23 cellular contexts compared by ENCODE assay signal in genomic region chr18:13406770-13407169, GRCh38.
DNase-seq lines count a peak whose midpoint lies in the region; ATAC-seq, FAIRE-seq and TF ChIP-seq lines count a peak whose summit lies in the region.
"Had no signal": no experiment of that assay in that cellular context is flagged by ENCODE, and none has a peak within 500 bp of the region (broad histone marks: within the 10 kb centered on the region; RNA-seq: fewer than 3 reads in every experiment).

No MANE protein-coding gene starts in this region.

- no peak overlapping the region for H3K27ac Mint-ChIP-seq in activated T-helper 17 cell treated with anti-CD3 and anti-CD28 coated beads, Interleukin-2, amount 50 U/mL, for 72 hours

- H3K27me3 ChIP-seq in K562 (ENCODE audit: control insufficient read depth in 2 of 2, insufficient read depth in 2 of 2, low read length in 2 of 2): peaks cover 14 to 30% of the 10 kb centered on the region in 2 experiments; a peak in 3 of 5 replicates
- H3K27me3 ChIP-seq in right lobe of liver: no peaks in the 10 kb centered on the region
- H3K27me3 ChIP-seq: BE2C had no signal

- TF ChIP-seq POLR2A in K562 (conservative IDR thresholded peaks at IDR 0.05) (no peak), right lobe of liver (IDR thresholded peaks at IDR 0.05) (no peak)

- H3K4me3 ChIP-seq in K562 (no peak overlapping the region), right lobe of liver (no peak overlapping the region)

- ATAC-seq in K562 (no peak), right lobe of liver (peak; percentile 84 to 90 (median 89))
- no peak for ATAC-seq in activated T-helper 17 cell treated with anti-CD3 and anti-CD28 coated beads, Interleukin-2, amount 50 U/mL, for 72 hours (replicated peaks)
- ATAC-seq: PC-3 had no signal

- no TSS peak for BruUV-seq in K562 (replicated peaks; lab: Mats Ljungman, UMichigan)

- no peaks in the 10 kb centered on the region for H3K9me3 Mint-ChIP-seq in activated T-helper 17 cell treated with anti-CD3 and anti-CD28 coated beads, Interleukin-2, amount 50 U/mL, for 72 hours

- no peaks in the 10 kb centered on the region for H4K20me1 ChIP-seq in K562 (replicated peaks; ENCODE audit: control insufficient read depth, insufficient read depth, low read length)

- H3K36me3 Mint-ChIP-seq in activated T-helper 17 cell treated with anti-CD3 and anti-CD28 coated beads, Interleukin-2, amount 50 U/mL, for 72 hours (ENCODE audit: low read depth): peaks cover 50% of the 10 kb centered on the region

- POLR2A ChIA-PET in K562 (lab: Yijun Ruan, JAX): interaction anchor here (0.6 kb wide), 1 partner anchor 34 kb away, joined by 3 read pairs; no protein-coding TSS in a partner anchor

- 18% methylated on average over 11 of the region's 11 CpGs for WGBS in K562 (ENCODE audit: insufficient coverage, low coverage, missing lambda C conversion rate)
- 47% methylated on average over 11 of the region's 11 CpGs for WGBS in right lobe of liver (ENCODE audit: insufficient coverage, low coverage, low lambda C conversion rate, missing lambda C conversion rate)

- intact Hi-C loops in K562 (cut with micrococcal nuclease): no loop called here
- intact Hi-C loops in right lobe of liver (cut with DNase I): no loop called here

- no peak overlapping the region for H3K4me2 ChIP-seq in K562 (ENCODE audit: insufficient read depth, low read length)
- H3K4me2 ChIP-seq: KMS-11 had no signal

- no peak overlapping the region for H2AFZ ChIP-seq in K562 (ENCODE audit: low read depth, low read length)

- H3K4me1 Mint-ChIP-seq in activated T-helper 17 cell treated with anti-CD3 and anti-CD28 coated beads, Interleukin-2, amount 50 U/mL, for 72 hours: peaks cover 14% of the 10 kb centered on the region

- no peaks in the 10 kb centered on the region for H3K9me1 ChIP-seq in K562 (ENCODE audit: control insufficient read depth, insufficient read depth, low read length)

- H3K27ac ChIP-seq in K562 (ENCODE audit: extremely low read depth, low read depth, low read length): no peak overlapping the region
- H3K27ac ChIP-seq in right lobe of liver: peak overlapping the region in 2 of 3 donors; percentile 23 to 40
- H3K27ac ChIP-seq: 22Rv1, KMS-11 had no signal

- in situ Hi-C loops in K562 (cut with MboI): no loop called here

- H3K4me3 Mint-ChIP-seq in activated T-helper 17 cell treated with anti-CD3 and anti-CD28 coated beads, Interleukin-2, amount 50 U/mL, for 72 hours: no peak overlapping the region

- H3K36me3 ChIP-seq in K562 (ENCODE audit: control insufficient read depth, insufficient read depth, low read length) (no peaks in the 10 kb centered on the region), right lobe of liver (no peaks in the 10 kb centered on the region)
- H3K36me3 ChIP-seq: BE2C had no signal

- TF ChIP-seq RAD21 in K562 (CRISPR knock-in tag; conservative IDR thresholded peaks at IDR 0.05 in 1 of 2, IDR thresholded peaks at IDR 0.05 in 1 of 2): no peak

- H3K9ac ChIP-seq in K562 (ENCODE audit: insufficient read depth in 1 of 2, low read depth in 2 of 2, low read length in 2 of 2): no peak overlapping the region
- H3K9ac ChIP-seq: KMS-11 had no signal

- no peaks in the 10 kb centered on the region for H3K79me2 ChIP-seq in K562 (ENCODE audit: control insufficient read depth, insufficient read depth, low read length)

- H3K9me3 ChIP-seq in K562 (replicated peaks; ENCODE audit: control insufficient read depth, insufficient read depth, low read depth, low read length): no peaks in the 10 kb centered on the region
- no peaks in the 10 kb centered on the region for H3K9me3 ChIP-seq in right lobe of liver
- H3K9me3 ChIP-seq: BE2C had no signal

- peak; percentile 30 for DNase-seq in activated CD8-positive, alpha-beta memory T cell treated with anti-CD3 and anti-CD28 coated beads for 24 hours
- no peak for DNase-seq in activated CD8-positive, alpha-beta memory T cell treated with anti-CD3 and anti-CD28 coated beads, Interleukin-2, amount 50 U/mL, for 4 hours
- DNase-seq in K562 (ENCODE audit: extremely low read depth in 1 of 4, low spot score in 3 of 4): no peak
- peak in 1 of 3 donors; percentile 69 for DNase-seq in right lobe of liver
- no peak for DNase-seq in stimulated activated CD4-positive, alpha-beta T cell treated with anti-CD3 and anti-CD28 coated beads, Interleukin-15, amount 100 ng/mL, for 24 hours
- DNase-seq in SHP77 treated with DMSO at 0.1 percent for 48 hours (lab: John Stamatoyannopoulos, UW): no peak
- DNase-seq: ACHN; BE2C; H7; NCI-H1048; NCI-H1417 treated with DMSO at 0.1 percent for 48 hours; NCI-H1694 treated with DMSO at 0.1 percent for 48 hours; NCI-H2081; NCI-H526; NCI-H82; NK-92 treated with Interleukin-12 subunit alpha and Interleukin-12 subunit beta, amount 100 ng/mL, for 24 hours; PC-3; Right ventricle myocardium superior had no signal

- no peak for TF ChIP-seq EP300 in K562 (IDR thresholded peaks at IDR 0.05; ENCODE audit: low read length)

- CTCF ChIA-PET in K562 (lab: Yijun Ruan, JAX; ENCODE audit: low intra/inter-chr PET ratio): no interaction called here

- FAIRE-seq in K562 (lab: Jason Lieb, UNC): no peak
- FAIRE-seq: D721Med, G401.6 had no signal

- no peaks in the 10 kb centered on the region for H3K4me1 ChIP-seq in K562 (replicated peaks in 1 of 2; ENCODE audit: control insufficient read depth in 2 of 2, insufficient read depth in 2 of 2, low read length in 2 of 2)
- H3K4me1 ChIP-seq in right lobe of liver: peaks cover 0 to 21% (median 10%) of the 10 kb centered on the region in 4 donors
- H3K4me1 ChIP-seq: BE2C had no signal

- no peak for TF ChIP-seq CTCF in K562 (IDR thresholded peaks at IDR 0.05 in 2 of 3, conservative IDR thresholded peaks at IDR 0.05 in 1 of 3; ENCODE audit: insufficient read depth in 2 of 3, low read depth in 1 of 3, low read length in 3 of 3)
- no peak for TF ChIP-seq CTCF in right lobe of liver (IDR thresholded peaks at IDR 0.05)

- no peaks in the 10 kb centered on the region for H3K27me3 Mint-ChIP-seq in activated T-helper 17 cell treated with anti-CD3 and anti-CD28 coated beads, Interleukin-2, amount 50 U/mL, for 72 hours

TF ChIP-seq in K562, 482 proteins besides CTCF, POLR2A, EP300 and RAD21 (continues in another document):
- TF ChIP-seq MAFF (IDR thresholded peaks at IDR 0.05; ENCODE audit: low read length) (peak; percentile 27; the same call in 1 of the 2 replicates), CBX8 (IDR thresholded peaks at IDR 0.05; ENCODE audit: borderline replicate concordance, extremely low read depth, low read depth, low read length, poor library complexity, severe bottlenecking) (no peak), ZNF431 (CRISPR knock-in tag; IDR thresholded peaks at IDR 0.05) (no peak), ZNF398 (CRISPR knock-in tag; IDR thresholded peaks at IDR 0.05) (no peak), KAT8 (IDR thresholded peaks at IDR 0.05; ENCODE audit: low read depth) (no peak), BRF2 (IDR thresholded peaks at IDR 0.05; ENCODE audit: borderline replicate concordance, insufficient read depth, insufficient read length) (no peak), GABPB2 (CRISPR knock-in tag; conservative IDR thresholded peaks at IDR 0.05) (no peak), PBX2 (CRISPR knock-in tag; IDR thresholded peaks at IDR 0.05; ENCODE audit: low read depth) (no peak), PBX2 (tag; conservative IDR thresholded peaks at IDR 0.05; ENCODE audit: low read depth) (no peak), ZC3H8 (IDR thresholded peaks at IDR 0.05) (no peak), ZNF444 (CRISPR knock-in tag; IDR thresholded peaks at IDR 0.05) (no peak)

Comparison
In these comparisons a context has a peak if more than half of its experiments do, and no peak if none do; other contexts are left out.
1. ATAC-seq: peak in right lobe of liver (4 of 4); none in K562 (single experiment) and activated T-helper 17 cell treated with anti-CD3 and anti-CD28 coated beads, Interleukin-2, amount 50 U/mL, for 72 hours (single experiment).